Comparison of ENCODE assay signal across 1 cellular context in the genomic region with DNA sequence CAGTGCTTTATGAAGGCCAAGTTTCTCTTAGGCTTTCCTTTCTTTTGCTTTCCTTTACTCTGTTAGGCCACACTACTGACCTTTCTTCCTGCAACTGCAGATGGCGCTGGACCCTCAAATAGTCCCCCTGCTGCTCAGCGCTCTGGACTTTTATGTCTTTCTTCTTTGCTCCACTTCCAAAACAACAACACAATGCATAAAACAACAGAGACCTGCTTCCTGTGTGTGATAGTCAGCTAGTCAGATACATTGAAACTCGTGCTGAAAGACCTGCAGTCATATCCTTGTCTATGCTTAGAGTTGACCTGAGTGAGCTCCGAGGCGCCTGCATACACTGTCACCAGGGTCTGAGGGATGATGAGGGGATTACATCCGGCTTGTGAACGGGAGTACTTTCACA.
TF ChIP-seq lines count a peak whose summit lies in the region.

No MANE protein-coding gene starts in this region.

TF ChIP-seq in K562, 482 proteins besides CTCF, POLR2A, EP300 and RAD21 (continued from another document):
- TF ChIP-seq CHD2 (IDR thresholded peaks at IDR 0.05; ENCODE audit: low read depth, low read length) (no peak), LCOR (CRISPR knock-in tag; IDR thresholded peaks at IDR 0.05) (no peak), ZNF121 (CRISPR knock-in tag; conservative IDR thresholded peaks at IDR 0.05) (no peak), EP400 (IDR thresholded peaks at IDR 0.05) (no peak), MIER1 (IDR thresholded peaks at IDR 0.05; ENCODE audit: low read depth) (no peak), CBX8 (IDR thresholded peaks at IDR 0.05; ENCODE audit: borderline replicate concordance, extremely low read depth, low read depth, low read length, poor library complexity, severe bottlenecking) (no peak), ZNF764 (CRISPR knock-in tag; IDR thresholded peaks at IDR 0.05; ENCODE audit: low read depth) (no peak), MTA1 (IDR thresholded peaks at IDR 0.05; ENCODE audit: borderline replicate concordance) (no peak)
- TF ChIP-seq, protein P1, sequence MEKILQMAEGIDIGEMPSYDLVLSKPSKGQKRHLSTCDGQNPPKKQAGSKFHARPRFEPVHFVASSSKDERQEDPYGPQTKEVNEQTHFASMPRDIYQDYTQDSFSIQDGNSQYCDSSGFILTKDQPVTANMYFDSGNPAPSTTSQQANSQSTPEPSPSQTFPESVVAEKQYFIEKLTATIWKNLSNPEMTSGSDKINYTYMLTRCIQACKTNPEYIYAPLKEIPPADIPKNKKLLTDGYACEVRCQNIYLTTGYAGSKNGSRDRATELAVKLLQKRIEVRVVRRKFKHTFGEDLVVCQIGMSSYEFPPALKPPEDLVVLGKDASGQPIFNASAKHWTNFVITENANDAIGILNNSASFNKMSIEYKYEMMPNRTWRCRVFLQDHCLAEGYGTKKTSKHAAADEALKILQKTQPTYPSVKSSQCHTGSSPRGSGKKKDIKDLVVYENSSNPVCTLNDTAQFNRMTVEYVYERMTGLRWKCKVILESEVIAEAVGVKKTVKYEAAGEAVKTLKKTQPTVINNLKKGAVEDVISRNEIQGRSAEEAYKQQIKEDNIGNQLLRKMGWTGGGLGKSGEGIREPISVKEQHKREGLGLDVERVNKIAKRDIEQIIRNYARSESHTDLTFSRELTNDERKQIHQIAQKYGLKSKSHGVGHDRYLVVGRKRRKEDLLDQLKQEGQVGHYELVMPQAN (IDR thresholded peaks at IDR 0.05; ENCODE audit: borderline replicate concordance), result no peak
- TF ChIP-seq, protein P2, sequence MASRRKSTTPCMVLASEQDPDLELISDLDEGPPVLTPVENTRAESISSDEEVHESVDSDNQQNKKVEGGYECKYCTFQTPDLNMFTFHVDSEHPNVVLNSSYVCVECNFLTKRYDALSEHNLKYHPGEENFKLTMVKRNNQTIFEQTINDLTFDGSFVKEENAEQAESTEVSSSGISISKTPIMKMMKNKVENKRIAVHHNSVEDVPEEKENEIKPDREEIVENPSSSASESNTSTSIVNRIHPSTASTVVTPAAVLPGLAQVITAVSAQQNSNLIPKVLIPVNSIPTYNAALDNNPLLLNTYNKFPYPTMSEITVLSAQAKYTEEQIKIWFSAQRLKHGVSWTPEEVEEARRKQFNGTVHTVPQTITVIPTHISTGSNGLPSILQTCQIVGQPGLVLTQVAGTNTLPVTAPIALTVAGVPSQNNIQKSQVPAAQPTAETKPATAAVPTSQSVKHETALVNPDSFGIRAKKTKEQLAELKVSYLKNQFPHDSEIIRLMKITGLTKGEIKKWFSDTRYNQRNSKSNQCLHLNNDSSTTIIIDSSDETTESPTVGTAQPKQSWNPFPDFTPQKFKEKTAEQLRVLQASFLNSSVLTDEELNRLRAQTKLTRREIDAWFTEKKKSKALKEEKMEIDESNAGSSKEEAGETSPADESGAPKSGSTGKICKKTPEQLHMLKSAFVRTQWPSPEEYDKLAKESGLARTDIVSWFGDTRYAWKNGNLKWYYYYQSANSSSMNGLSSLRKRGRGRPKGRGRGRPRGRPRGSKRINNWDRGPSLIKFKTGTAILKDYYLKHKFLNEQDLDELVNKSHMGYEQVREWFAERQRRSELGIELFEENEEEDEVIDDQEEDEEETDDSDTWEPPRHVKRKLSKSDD (conservative IDR thresholded peaks at IDR 0.05; ENCODE audit: low read length), result no peak
- TF ChIP-seq, protein P3, sequence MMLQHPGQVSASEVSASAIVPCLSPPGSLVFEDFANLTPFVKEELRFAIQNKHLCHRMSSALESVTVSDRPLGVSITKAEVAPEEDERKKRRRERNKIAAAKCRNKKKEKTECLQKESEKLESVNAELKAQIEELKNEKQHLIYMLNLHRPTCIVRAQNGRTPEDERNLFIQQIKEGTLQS (IDR thresholded peaks at IDR 0.05), result no peak
- TF ChIP-seq, protein P3 (CRISPR knock-in tag; conservative IDR thresholded peaks at IDR 0.05), result no peak
- TF ChIP-seq, protein P4, sequence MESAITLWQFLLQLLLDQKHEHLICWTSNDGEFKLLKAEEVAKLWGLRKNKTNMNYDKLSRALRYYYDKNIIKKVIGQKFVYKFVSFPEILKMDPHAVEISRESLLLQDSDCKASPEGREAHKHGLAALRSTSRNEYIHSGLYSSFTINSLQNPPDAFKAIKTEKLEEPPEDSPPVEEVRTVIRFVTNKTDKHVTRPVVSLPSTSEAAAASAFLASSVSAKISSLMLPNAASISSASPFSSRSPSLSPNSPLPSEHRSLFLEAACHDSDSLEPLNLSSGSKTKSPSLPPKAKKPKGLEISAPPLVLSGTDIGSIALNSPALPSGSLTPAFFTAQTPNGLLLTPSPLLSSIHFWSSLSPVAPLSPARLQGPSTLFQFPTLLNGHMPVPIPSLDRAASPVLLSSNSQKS (CRISPR knock-in tag; IDR thresholded peaks at IDR 0.05), result no peak
